In the genomic region with DNA sequence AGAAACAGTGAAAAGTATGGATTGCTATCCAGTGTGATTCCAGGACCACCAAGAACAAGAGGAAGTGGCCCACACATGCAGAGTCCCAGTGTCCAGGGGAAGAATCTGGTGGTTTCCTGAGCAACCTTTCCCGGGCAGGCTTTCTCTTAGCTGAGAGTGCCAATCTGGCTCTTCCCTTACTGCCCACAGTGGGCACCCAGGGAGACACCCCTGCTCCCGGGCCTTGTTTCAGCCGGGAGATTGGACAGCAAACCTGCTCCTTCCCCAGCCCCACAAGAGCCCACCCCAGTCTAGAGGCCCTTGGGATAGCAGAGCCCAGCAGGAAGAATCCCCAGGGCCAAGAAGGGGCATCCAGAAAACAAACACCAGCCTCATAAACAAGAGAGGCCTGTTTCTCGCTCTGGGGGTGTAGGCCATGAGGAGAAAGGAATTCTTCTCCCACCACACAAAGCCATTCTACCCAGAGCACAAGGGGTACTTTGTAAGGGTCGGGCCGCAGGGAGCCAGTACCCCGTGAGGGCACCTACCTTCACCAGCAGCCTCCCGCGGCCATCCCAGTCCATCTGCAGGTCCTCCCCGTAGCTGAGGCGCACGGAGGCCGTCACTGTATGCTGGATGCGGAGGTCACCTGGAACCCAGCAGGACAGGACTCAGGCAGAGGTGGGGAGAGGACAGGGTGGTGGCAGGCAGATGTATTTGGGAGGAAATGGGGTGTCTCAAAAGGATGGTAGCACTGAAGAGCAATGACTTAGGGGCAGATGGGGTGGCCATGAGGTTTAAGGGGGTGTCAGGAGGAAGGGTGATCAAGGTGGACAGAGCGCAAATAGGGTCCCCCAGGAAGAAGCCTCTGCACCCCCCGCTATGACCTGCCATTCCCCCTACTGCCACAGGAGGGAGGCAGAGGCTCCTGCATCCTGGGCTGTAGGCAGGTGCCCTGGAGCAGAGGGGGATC, we compare ENCODE assay signal across 8 cellular contexts.
DNase-seq lines count a peak whose midpoint lies in the region; ATAC-seq and TF ChIP-seq lines count a peak whose summit lies in the region.

No MANE protein-coding gene starts in this region.

- H3K27ac Mint-ChIP-seq in activated naive CD4-positive, alpha-beta T cell treated with anti-CD3 and anti-CD28 coated beads, Interleukin-2, amount 50 U/mL, for 72 hours = no peak overlapping the region

- intact Hi-C loops in Right ventricle myocardium superior (cut with DNase I) = loop anchor here (2.0 to 10.0 kb wide), 2 partner anchors 122 to 222 kb away; no protein-coding TSS in a partner anchor

- H3K9me3 Mint-ChIP-seq in activated naive CD4-positive, alpha-beta T cell treated with anti-CD3 and anti-CD28 coated beads, Interleukin-2, amount 50 U/mL, for 72 hours = no peaks in the 10 kb centered on the region

- POLR2A ChIA-PET in HEK293T (lab: Yijun Ruan, JAX) = no interaction called here

- DNase-seq in CD1c-positive myeloid dendritic cell (ENCODE audit: extremely low spot score) (peak; percentile 61), HEK293T (ENCODE audit: extremely low spot score) (peak; percentile 78), RKO (ENCODE audit: low spot score) (peak; percentile 43), Right ventricle myocardium superior (no peak), putamen (ENCODE audit: low spot score) (peak; percentile 63)
- peak in 1 of 2 donors; percentile 71 for DNase-seq in activated naive CD4-positive, alpha-beta T cell treated with anti-CD3 and anti-CD28 coated beads, Interleukin-2, amount 50 U/mL, for 72 hours (ENCODE audit: low spot score in 2 of 2)

- peak; percentile 78 to 90 for ATAC-seq in activated naive CD4-positive, alpha-beta T cell treated with anti-CD3 and anti-CD28 coated beads, Interleukin-2, amount 50 U/mL, for 72 hours
- peak; percentile 77 for ATAC-seq in Right ventricle myocardium superior (ENCODE audit: poor library complexity)
- no peak for ATAC-seq in GM18502 (IDR thresholded peaks at IDR 0.05; ENCODE audit: poor library complexity, unreplicated experiment)
- no peak for ATAC-seq in GM21447 (IDR thresholded peaks at IDR 0.05; ENCODE audit: unreplicated experiment)

- H3K36me3 Mint-ChIP-seq in activated naive CD4-positive, alpha-beta T cell treated with anti-CD3 and anti-CD28 coated beads, Interleukin-2, amount 50 U/mL, for 72 hours = no peaks in the 10 kb centered on the region

- CTCF ChIA-PET in HEK293T (lab: Yijun Ruan, JAX) = no interaction called here

TF ChIP-seq in HEK293T, 16 proteins besides CTCF, POLR2A, EP300 and RAD21:
- TF ChIP-seq FOXA1 (IDR thresholded peaks at IDR 0.05) = no peak
TF ChIP-seq in HEK293T: peak in this region for 0.

Comparison
In these comparisons a context has a peak if more than half of its experiments do, and no peak if none do; other contexts are left out.
1. ATAC-seq: peak in activated naive CD4-positive, alpha-beta T cell treated with anti-CD3 and anti-CD28 coated beads, Interleukin-2, amount 50 U/mL, for 72 hours (2 of 2) and Right ventricle myocardium superior (single experiment); none in GM18502 (single experiment) and GM21447 (single experiment).